8 cellular contexts compared by ENCODE assay signal in genomic region chr12:2034633-2035420, GRCh38. TPM values are rescaled to one million over a fixed set of nuclear protein-coding genes. Genes with fewer than 3 reads are reported as not detected.
DNase-seq lines count a peak whose midpoint lies in the region; ATAC-seq and TF ChIP-seq lines count a peak whose summit lies in the region.

No MANE protein-coding gene starts in this region.

- in situ Hi-C loops in Panc1 (cut with HindIII; ENCODE audit: low pct_unique_long_range_greater_than_20kb, low sequenced_read_pairs): no loop called here

- intact Hi-C loops in Panc1 (cut with micrococcal nuclease; ENCODE audit: unreplicated experiment): no loop called here

- no peaks in the 10 kb centered on the region for H3K9me3 Mint-ChIP-seq in natural killer cell treated with Interleukin-12 subunit alpha and Interleukin-12 subunit beta and Interleukin-15 and Interleukin-18, amount 100 ng/mL, for 72 hours
- no peaks in the 10 kb centered on the region for H3K9me3 Mint-ChIP-seq in stimulated activated naive B cell treated with anti-CD40 and anti-IgM and Interleukin-4, amounts not matched to agents 10 μg/mL and 1 μg/mL and 100 μg/mL, for 72 hours

- peaks cover 31% of the 10 kb centered on the region for H3K27me3 ChIP-seq in Panc1 (ENCODE audit: control insufficient read depth, insufficient read depth, low read length)

- peak; percentile 98 for DNase-seq in AG20443 (ENCODE audit: low spot score)
- peak; percentile 86 for DNase-seq in HuH-7.5 (ENCODE audit: low spot score)
- DNase-seq in Panc1 (ENCODE audit: low read depth, low spot score): peak; percentile 4
- DNase-seq in activated T-helper 1 cell treated with anti-CD3 and anti-CD28 coated beads, Interleukin-2, amount 50 U/mL, for 16 hours (ENCODE audit: low read depth in 1 of 2, low spot score in 1 of 2): peak; percentile 75
- DNase-seq in fibroblast of pulmonary artery (ENCODE audit: low read depth): peak; percentile 78
- peak; percentile 83 for DNase-seq in natural killer cell treated with Interleukin-12 subunit alpha and Interleukin-12 subunit beta and Interleukin-15 and Interleukin-18, amount 100 ng/mL, for 72 hours (ENCODE audit: low spot score)
- peak; percentile 70 for DNase-seq in stimulated activated naive B cell treated with anti-CD40 and anti-IgM and Interleukin-4, amounts not matched to agents 10 μg/mL and 1 μg/mL and 100 μg/mL, for 72 hours

- no peaks in the 10 kb centered on the region for H3K36me3 Mint-ChIP-seq in natural killer cell treated with Interleukin-12 subunit alpha and Interleukin-12 subunit beta and Interleukin-15 and Interleukin-18, amount 100 ng/mL, for 72 hours
- H3K36me3 Mint-ChIP-seq in stimulated activated naive B cell treated with anti-CD40 and anti-IgM and Interleukin-4, amounts not matched to agents 10 μg/mL and 1 μg/mL and 100 μg/mL, for 72 hours: no peaks in the 10 kb centered on the region

- CTCF ChIA-PET in Panc1 (lab: Charles Lee): no interaction called here

- H3K4me1 ChIP-seq in Panc1 (ENCODE audit: control insufficient read depth, insufficient read depth, low read length): no peaks in the 10 kb centered on the region; the same call in 1 of the 2 replicates

- H3K27me3 Mint-ChIP-seq in natural killer cell treated with Interleukin-12 subunit alpha and Interleukin-12 subunit beta and Interleukin-15 and Interleukin-18, amount 100 ng/mL, for 72 hours: peaks cover 34 to 50% of the 10 kb centered on the region in 2 donors
- H3K27me3 Mint-ChIP-seq in stimulated activated naive B cell treated with anti-CD40 and anti-IgM and Interleukin-4, amounts not matched to agents 10 μg/mL and 1 μg/mL and 100 μg/mL, for 72 hours: peaks cover 54 to 71% of the 10 kb centered on the region in 2 donors

- H3K27ac ChIP-seq in Panc1 (ENCODE audit: low read length): no peak overlapping the region

- no peaks in the 10 kb centered on the region for H3K9me3 ChIP-seq in Panc1 (ENCODE audit: control insufficient read depth, insufficient read depth, low read depth, low read length)

- H3K27ac Mint-ChIP-seq in natural killer cell treated with Interleukin-12 subunit alpha and Interleukin-12 subunit beta and Interleukin-15 and Interleukin-18, amount 100 ng/mL, for 72 hours: no peak overlapping the region
- H3K27ac Mint-ChIP-seq in stimulated activated naive B cell treated with anti-CD40 and anti-IgM and Interleukin-4, amounts not matched to agents 10 μg/mL and 1 μg/mL and 100 μg/mL, for 72 hours: no peak overlapping the region

- BruUV-seq in Panc1 (replicated peaks; lab: Mats Ljungman, UMichigan): no TSS peak

- peak overlapping the region; percentile 58 for H3K4me3 Mint-ChIP-seq in natural killer cell treated with Interleukin-12 subunit alpha and Interleukin-12 subunit beta and Interleukin-15 and Interleukin-18, amount 100 ng/mL, for 72 hours
- H3K4me3 Mint-ChIP-seq in stimulated activated naive B cell treated with anti-CD40 and anti-IgM and Interleukin-4, amounts not matched to agents 10 μg/mL and 1 μg/mL and 100 μg/mL, for 72 hours: peak overlapping the region; percentile 60 to 72

- H3K4me3 ChIP-seq in Panc1 (ENCODE audit: low read depth in 2 of 2, low read length in 2 of 2) (peak overlapping the region; percentile 32 to 56), fibroblast of pulmonary artery (replicated peaks; ENCODE audit: low read depth, low read length) (peak overlapping the region; percentile 43)

- peaks cover 11 to 15% of the 10 kb centered on the region in 2 donors for H3K4me1 Mint-ChIP-seq in natural killer cell treated with Interleukin-12 subunit alpha and Interleukin-12 subunit beta and Interleukin-15 and Interleukin-18, amount 100 ng/mL, for 72 hours (ENCODE audit: low read depth in 2 of 2)
- peaks cover 7 to 17% of the 10 kb centered on the region in 2 donors for H3K4me1 Mint-ChIP-seq in stimulated activated naive B cell treated with anti-CD40 and anti-IgM and Interleukin-4, amounts not matched to agents 10 μg/mL and 1 μg/mL and 100 μg/mL, for 72 hours

- POLR2A ChIA-PET in Panc1 (lab: Charles Lee): no interaction called here

- ATAC-seq in GM19351 (IDR thresholded peaks at IDR 0.05; ENCODE audit: unreplicated experiment): peak; percentile 73
- peak; percentile 98 for ATAC-seq in Panc1
- peak; percentile 95 to 97 for ATAC-seq in natural killer cell treated with Interleukin-12 subunit alpha and Interleukin-12 subunit beta and Interleukin-15 and Interleukin-18, amount 100 ng/mL, for 72 hours
- ATAC-seq in stimulated activated naive B cell treated with anti-CD40 and anti-IgM and Interleukin-4, amounts not matched to agents 10 μg/mL and 1 μg/mL and 100 μg/mL, for 72 hours (replicated peaks): peak; percentile 98

- TF ChIP-seq CTCF in Panc1 (IDR thresholded peaks at IDR 0.05) (peak; percentile 94), fibroblast of pulmonary artery (IDR thresholded peaks at IDR 0.05; ENCODE audit: low read length, missing control alignments) (peak; percentile 58)

- H3K36me3 ChIP-seq in Panc1 (ENCODE audit: control insufficient read depth, insufficient read depth, low read length): no peaks in the 10 kb centered on the region

RNA-seq across cellular contexts. Expression of gene CACNA1C, which starts 18.0 kb away (rescaled TPM):
- total RNA-seq in Panc1 (2021; ENCODE audit: unreplicated experiment): 0.03 TPM
- polyA plus RNA-seq in Panc1 (2012; ENCODE audit: insufficient read length): not detected
- total RNA-seq in natural killer cell treated with Interleukin-12 subunit alpha and Interleukin-12 subunit beta and Interleukin-15 and Interleukin-18, amount 100 ng/mL, for 72 hours: under 1 TPM in 1 of 2 donors, not detected in 1; 0.06 TPM

RNA-seq across cellular contexts. Expression of gene DCP1B, which starts 30.6 kb away (rescaled TPM):
- total RNA-seq in Panc1 (2021; ENCODE audit: unreplicated experiment): 4.8 TPM
- 4.2 TPM for polyA plus RNA-seq in Panc1 (2012; ENCODE audit: insufficient read length)
- total RNA-seq in natural killer cell treated with Interleukin-12 subunit alpha and Interleukin-12 subunit beta and Interleukin-15 and Interleukin-18, amount 100 ng/mL, for 72 hours: 10 to 100 TPM; 11.3 TPM

Comparison
In these comparisons a context has a peak if more than half of its experiments do, and no peak if none do; other contexts are left out.
1. DNase-seq: peak in every context shown above with its lines; median percentile 98 in AG20443; 86 in HuH-7.5; 83 in natural killer cell treated with Interleukin-12 subunit alpha and Interleukin-12 subunit beta and Interleukin-15 and Interleukin-18, amount 100 ng/mL, for 72 hours; 78 in fibroblast of pulmonary artery; 75 in activated T-helper 1 cell treated with anti-CD3 and anti-CD28 coated beads, Interleukin-2, amount 50 U/mL, for 16 hours; 70 in stimulated activated naive B cell treated with anti-CD40 and anti-IgM and Interleukin-4, amounts not matched to agents 10 μg/mL and 1 μg/mL and 100 μg/mL, for 72 hours; 4 in Panc1.